Comparison of ENCODE assay signal across 25 cellular contexts in the genomic region with DNA sequence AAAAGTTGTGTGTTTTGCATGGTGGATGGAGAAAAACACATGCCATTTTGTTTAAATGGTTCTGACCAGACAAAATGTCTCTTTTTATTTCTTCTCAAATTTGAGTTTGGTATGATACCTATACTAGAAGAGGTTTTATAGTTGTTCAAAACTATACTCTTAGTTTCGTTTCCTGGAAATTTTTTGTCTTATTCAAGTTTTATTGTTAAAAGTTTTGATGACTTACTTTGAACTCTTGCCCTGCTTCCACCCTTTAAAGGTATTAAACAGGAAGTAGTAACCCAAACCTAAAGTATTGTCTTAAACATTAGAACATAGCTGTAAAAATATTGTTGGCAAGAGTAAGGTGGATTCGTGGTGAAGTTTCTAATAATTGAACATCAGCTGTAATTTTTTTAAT.
DNase-seq lines count a peak whose midpoint lies in the region; ATAC-seq, FAIRE-seq and TF ChIP-seq lines count a peak whose summit lies in the region.
"Had no signal": no experiment of that assay in that cellular context is flagged by ENCODE, and none has a peak within 500 bp of the region (broad histone marks: within the 10 kb centered on the region; RNA-seq: fewer than 3 reads in every experiment).

No MANE protein-coding gene starts in this region.

- CTCF ChIA-PET in activated CD4-positive, alpha-beta T cell treated with anti-CD3 and anti-CD28 coated beads for 36 hours (lab: Charles Lee): interaction anchor here (0.8 kb wide), 1 partner anchor 304 kb away, joined by 3 read pairs; no protein-coding TSS in a partner anchor
- CTCF ChIA-PET in CD8-positive, alpha-beta T cell (lab: Charles Lee): no interaction called here
- CTCF ChIA-PET in activated CD8-positive, alpha-beta T cell treated with anti-CD3 and anti-CD28 coated beads, Interleukin-2, amount 10 ng/mL, durations not matched to agents 7 days and 5 days (lab: Charles Lee): interaction anchor here (1.4 to 1.6 kb wide), 2 partner anchors 11 to 27 kb away, joined by 5 to 6 read pairs; no protein-coding TSS in a partner anchor

- no peak for DNase-seq in activated CD4-positive, alpha-beta T cell treated with anti-CD3 and anti-CD28 coated beads for 36 hours
- DNase-seq in activated CD4-positive, alpha-beta T cell treated with anti-CD3 and anti-CD28 coated beads, Interleukin-2, amount 50 U/mL, for 1 hour: no peak
- DNase-seq in CD8-positive, alpha-beta T cell: no peak
- no peak for DNase-seq in activated CD8-positive, alpha-beta T cell treated with anti-CD3 and anti-CD28 coated beads, Interleukin-2, amount 10 ng/mL, durations not matched to agents 7 days and 5 days
- DNase-seq in keratinocyte (ENCODE audit: low read depth, low spot score) (no peak), SJCRH30 (no peak), LoVo (ENCODE audit: low spot score) (no peak), posterior cingulate gyrus (no peak)
- DNase-seq: activated naive CD4-positive, alpha-beta T cell treated with Interleukin-2 at 50 U/mL for 16 hours; Calu3; cerebellar nuclear complex; islet precursor cell; NCI-H1092; NCI-H1930; NCI-H2227 treated with DMSO at 0.1 percent for 48 hours; NCI-H774; retina; SHP77 treated with DMSO at 0.1 percent for 48 hours; stimulated activated CD4-positive, alpha-beta T cell treated with anti-CD3 and anti-CD28 coated beads, Interleukin-4, amount 100 ng/mL, for 24 hours had no signal

- peaks cover 26% of the 10 kb centered on the region for H3K4me1 Mint-ChIP-seq in activated CD4-positive, alpha-beta T cell treated with anti-CD3 and anti-CD28 coated beads for 36 hours
- peaks cover 43% of the 10 kb centered on the region for H3K4me1 Mint-ChIP-seq in CD8-positive, alpha-beta T cell (ENCODE audit: low read depth)
- peaks cover 34% of the 10 kb centered on the region for H3K4me1 Mint-ChIP-seq in activated CD8-positive, alpha-beta T cell treated with anti-CD3 and anti-CD28 coated beads, Interleukin-2, amount 10 ng/mL, durations not matched to agents 7 days and 5 days (ENCODE audit: low read depth)
- H3K4me1 Mint-ChIP-seq: B cell had no signal

- H3K36me3 Mint-ChIP-seq in activated CD4-positive, alpha-beta T cell treated with anti-CD3 and anti-CD28 coated beads for 36 hours (ENCODE audit: low read depth): peaks cover 23% of the 10 kb centered on the region
- H3K36me3 Mint-ChIP-seq in CD8-positive, alpha-beta T cell: peaks cover 14% of the 10 kb centered on the region
- peaks cover 44% of the 10 kb centered on the region for H3K36me3 Mint-ChIP-seq in activated CD8-positive, alpha-beta T cell treated with anti-CD3 and anti-CD28 coated beads, Interleukin-2, amount 10 ng/mL, durations not matched to agents 7 days and 5 days (ENCODE audit: low read depth)

- H3K4me2 ChIP-seq in keratinocyte (ENCODE audit: control insufficient read depth, extremely low read depth, insufficient read depth, low read depth, low read length): peak overlapping the region; percentile 50

- H3K9me3 ChIP-seq in CD8-positive, alpha-beta T cell (ENCODE audit: low read length): no peaks in the 10 kb centered on the region
- H3K9me3 ChIP-seq in keratinocyte (ENCODE audit: control insufficient read depth, low read depth, low read length) (no peaks in the 10 kb centered on the region), SJCRH30 (replicated peaks) (peaks cover 4% of the 10 kb centered on the region; the same call in 1 of the 2 replicates)
- H3K9me3 ChIP-seq: gastroesophageal sphincter, tibial nerve had no signal

- H3K79me2 ChIP-seq in keratinocyte (ENCODE audit: control insufficient read depth, insufficient read depth, low read length): no peaks in the 10 kb centered on the region

- no peaks in the 10 kb centered on the region for H3K27me3 Mint-ChIP-seq in activated CD4-positive, alpha-beta T cell treated with anti-CD3 and anti-CD28 coated beads for 36 hours
- H3K27me3 Mint-ChIP-seq in CD8-positive, alpha-beta T cell (ENCODE audit: low read depth): no peaks in the 10 kb centered on the region
- no peaks in the 10 kb centered on the region for H3K27me3 Mint-ChIP-seq in activated CD8-positive, alpha-beta T cell treated with anti-CD3 and anti-CD28 coated beads, Interleukin-2, amount 10 ng/mL, durations not matched to agents 7 days and 5 days (ENCODE audit: low read depth)
- H3K27me3 Mint-ChIP-seq: B cell; stimulated activated naive CD8-positive, alpha-beta T cell treated with anti-CD3 and anti-CD28 coated beads, Interleukin-15, Interleukin-2, amounts not matched to agents 100 ng/mL and 50 ng/mL, for 24 hours had no signal

- H3K4me1 ChIP-seq in CD8-positive, alpha-beta T cell (ENCODE audit: insufficient read depth, low read length): peaks cover 19% of the 10 kb centered on the region
- H3K4me1 ChIP-seq in keratinocyte (ENCODE audit: control insufficient read depth, extremely low read depth, insufficient read depth, low read length) (peaks cover 32% of the 10 kb centered on the region), SJCRH30 (peaks cover 10% of the 10 kb centered on the region)

- H3K9ac ChIP-seq in keratinocyte (ENCODE audit: control insufficient read depth, extremely low read depth, insufficient read depth, low read length): peak overlapping the region; percentile 9

- H3K9me1 ChIP-seq in keratinocyte (ENCODE audit: control insufficient read depth, extremely low read depth, insufficient read depth, low read length): no peaks in the 10 kb centered on the region

- H4K20me1 ChIP-seq in keratinocyte (ENCODE audit: control insufficient read depth, extremely low read depth, insufficient read depth, low read length): no peaks in the 10 kb centered on the region

- FAIRE-seq in keratinocyte (lab: Jason Lieb, UNC): peak; percentile 55
- FAIRE-seq: GM12891, TTC549 had no signal

- intact Hi-C loops in activated CD4-positive, alpha-beta T cell treated with anti-CD3 and anti-CD28 coated beads for 36 hours (cut with DNase I, micrococcal nuclease): no loop called here
- intact Hi-C loops in CD8-positive, alpha-beta T cell (cut with DNase I, micrococcal nuclease): no loop called here
- intact Hi-C loops in posterior cingulate gyrus (cut with DNase I): no loop called here

- H3K36me3 ChIP-seq in CD8-positive, alpha-beta T cell (ENCODE audit: insufficient read depth, low read length): no peaks in the 10 kb centered on the region
- H3K36me3 ChIP-seq in keratinocyte (ENCODE audit: control insufficient read depth in 2 of 2, extremely low read depth in 1 of 2, insufficient read depth in 2 of 2, low read length in 2 of 2): no peaks in the 10 kb centered on the region
- H3K36me3 ChIP-seq in SJCRH30: no peaks in the 10 kb centered on the region
- H3K36me3 ChIP-seq: gastroesophageal sphincter, tibial nerve had no signal

- no peaks in the 10 kb centered on the region for H3K27me3 ChIP-seq in CD8-positive, alpha-beta T cell (ENCODE audit: insufficient read depth, low read length)
- H3K27me3 ChIP-seq in keratinocyte (ENCODE audit: control insufficient read depth, extremely low read depth, insufficient read depth, low read length): no peaks in the 10 kb centered on the region
- no peaks in the 10 kb centered on the region for H3K27me3 ChIP-seq in SJCRH30
- H3K27me3 ChIP-seq: gastroesophageal sphincter, tibial nerve had no signal

- H3K4me3 ChIP-seq in CD8-positive, alpha-beta T cell (ENCODE audit: low read depth, low read length): no peak overlapping the region
- H3K4me3 ChIP-seq in keratinocyte (ENCODE audit: control insufficient read depth in 2 of 3, extremely low read depth in 1 of 3, insufficient read depth in 2 of 3, low read depth in 1 of 3, low read length in 3 of 3) (no peak overlapping the region), SJCRH30 (no peak overlapping the region)
- H3K4me3 ChIP-seq: gastroesophageal sphincter, tibial nerve had no signal

- H2AFZ ChIP-seq in keratinocyte (ENCODE audit: control insufficient read depth, low read length): peak overlapping the region; percentile 68

- peak overlapping the region; percentile 43 for H3K27ac Mint-ChIP-seq in activated CD4-positive, alpha-beta T cell treated with anti-CD3 and anti-CD28 coated beads for 36 hours
- H3K27ac Mint-ChIP-seq in CD8-positive, alpha-beta T cell: peak overlapping the region; percentile 66
- peak overlapping the region; percentile 78 for H3K27ac Mint-ChIP-seq in activated CD8-positive, alpha-beta T cell treated with anti-CD3 and anti-CD28 coated beads, Interleukin-2, amount 10 ng/mL, durations not matched to agents 7 days and 5 days
- H3K27ac Mint-ChIP-seq: B cell had no signal

- dilution Hi-C loops in keratinocyte (cut with MboI; ENCODE audit: extremely low pct_ligation_motif_present, low sequenced_read_pairs): no loop called here

- no peak overlapping the region for H3K4me3 Mint-ChIP-seq in activated CD4-positive, alpha-beta T cell treated with anti-CD3 and anti-CD28 coated beads for 36 hours
- peak overlapping the region; percentile 48 for H3K4me3 Mint-ChIP-seq in CD8-positive, alpha-beta T cell
- peak overlapping the region; percentile 24 for H3K4me3 Mint-ChIP-seq in activated CD8-positive, alpha-beta T cell treated with anti-CD3 and anti-CD28 coated beads, Interleukin-2, amount 10 ng/mL, durations not matched to agents 7 days and 5 days
- H3K4me3 Mint-ChIP-seq: B cell; stimulated activated naive CD8-positive, alpha-beta T cell treated with anti-CD3 and anti-CD28 coated beads, Interleukin-15, Interleukin-2, amounts not matched to agents 100 ng/mL and 50 ng/mL, for 24 hours had no signal

- ATAC-seq in activated CD4-positive, alpha-beta T cell treated with anti-CD3 and anti-CD28 coated beads for 36 hours: peak; percentile 26
- ATAC-seq in CD8-positive, alpha-beta T cell: peak; percentile 11
- ATAC-seq in activated CD8-positive, alpha-beta T cell treated with anti-CD3 and anti-CD28 coated beads, Interleukin-2, amount 10 ng/mL, durations not matched to agents 7 days and 5 days: peak; percentile 42
- ATAC-seq: gastroesophageal sphincter had no signal

- POLR2A ChIA-PET in activated CD4-positive, alpha-beta T cell treated with anti-CD3 and anti-CD28 coated beads for 36 hours (lab: Charles Lee): no interaction called here
- POLR2A ChIA-PET in CD8-positive, alpha-beta T cell (lab: Charles Lee): no interaction called here
- POLR2A ChIA-PET in activated CD8-positive, alpha-beta T cell treated with anti-CD3 and anti-CD28 coated beads, Interleukin-2, amount 10 ng/mL, durations not matched to agents 7 days and 5 days (lab: Charles Lee): no interaction called here

- H3K9me3 Mint-ChIP-seq in activated CD4-positive, alpha-beta T cell treated with anti-CD3 and anti-CD28 coated beads for 36 hours (ENCODE audit: low read depth): peaks cover 5% of the 10 kb centered on the region
- peaks cover 4% of the 10 kb centered on the region for H3K9me3 Mint-ChIP-seq in CD8-positive, alpha-beta T cell
- peaks cover 2% of the 10 kb centered on the region for H3K9me3 Mint-ChIP-seq in activated CD8-positive, alpha-beta T cell treated with anti-CD3 and anti-CD28 coated beads, Interleukin-2, amount 10 ng/mL, durations not matched to agents 7 days and 5 days (ENCODE audit: insufficient read depth)
- H3K9me3 Mint-ChIP-seq: stimulated activated naive CD8-positive, alpha-beta T cell treated with anti-CD3 and anti-CD28 coated beads, Interleukin-15, Interleukin-2, amounts not matched to agents 100 ng/mL and 50 ng/mL, for 24 hours had no signal

- no peak overlapping the region for H3K27ac ChIP-seq in CD8-positive, alpha-beta T cell (ENCODE audit: low read depth, low read length)
- H3K27ac ChIP-seq in keratinocyte (ENCODE audit: control insufficient read depth, insufficient read depth, low read length) (peak overlapping the region; percentile 53), SJCRH30 (no peak overlapping the region)
- H3K27ac ChIP-seq: gastroesophageal sphincter, tibial nerve had no signal

- TF ChIP-seq CTCF in CD8-positive, alpha-beta T cell (IDR thresholded peaks at IDR 0.05): no peak
- no peak for TF ChIP-seq CTCF in keratinocyte (optimal IDR thresholded peaks at IDR 0.05 in 1 of 3, IDR thresholded peaks at IDR 0.05 in 1 of 3, conservative IDR thresholded peaks at IDR 0.05 in 1 of 3; ENCODE audit: extremely low read depth in 1 of 3, insufficient read depth in 2 of 3, low read length in 3 of 3)
